30 cellular contexts compared by ENCODE assay signal in genomic region chr11:96942855-96943254, GRCh38.
"Had no signal": no experiment of that assay in that cellular context is flagged by ENCODE, and none has a peak within 500 bp of the region (broad histone marks: within the 10 kb centered on the region; RNA-seq: fewer than 3 reads in every experiment).

No MANE protein-coding gene starts in this region.

- H3K4me1 Mint-ChIP-seq: activated CD4-positive, alpha-beta T cell treated with anti-CD3 and anti-CD28 coated beads, Interleukin-2, amount 10 ng/mL, durations not matched to agents 7 days and 5 days; activated naive CD4-positive, alpha-beta T cell treated with anti-CD3 and anti-CD28 coated beads, Interleukin-2, amount 50 U/mL, for 24 hours; activated naive CD8-positive, alpha-beta T cell treated with anti-CD3 and anti-CD28 coated beads for 36 hours; activated naive CD8-positive, alpha-beta T cell treated with anti-CD3 and anti-CD28 coated beads, Interleukin-2, amount 50 U/mL, for 24 hours; T-helper 17 cell had no signal

- H3K4me3 ChIP-seq: adrenal gland, body of pancreas, colonic mucosa, gastrocnemius medialis, heart left ventricle had no signal

- ATAC-seq: activated CD8-positive, alpha-beta T cell treated with anti-CD3 and anti-CD28 coated beads for 36 hours; activated naive CD8-positive, alpha-beta T cell treated with anti-CD3 and anti-CD28 coated beads, Interleukin-2, amount 50 U/mL, for 24 hours; body of pancreas; esophagus mucosa; foreskin keratinocyte; gastrocnemius medialis; heart left ventricle; T-helper 17 cell had no signal

- H3K27me3 ChIP-seq: adrenal gland, body of pancreas, colonic mucosa, foreskin keratinocyte, gastrocnemius medialis, heart left ventricle had no signal

- H3K27ac Mint-ChIP-seq: activated CD4-positive, alpha-beta T cell treated with anti-CD3 and anti-CD28 coated beads, Interleukin-2, amount 10 ng/mL, durations not matched to agents 7 days and 5 days; activated CD8-positive, alpha-beta T cell treated with anti-CD3 and anti-CD28 coated beads for 36 hours; activated naive CD4-positive, alpha-beta T cell treated with anti-CD3 and anti-CD28 coated beads for 36 hours; activated naive CD4-positive, alpha-beta T cell treated with anti-CD3 and anti-CD28 coated beads, Interleukin-2, amount 50 U/mL, for 24 hours; activated naive CD8-positive, alpha-beta T cell treated with anti-CD3 and anti-CD28 coated beads for 36 hours; activated naive CD8-positive, alpha-beta T cell treated with anti-CD3 and anti-CD28 coated beads, Interleukin-2, amount 50 U/mL, for 24 hours; activated T-helper 1 cell treated with anti-CD3 and anti-CD28 coated beads, Interleukin-12 subunit alpha, Interleukin-12 subunit beta, Interleukin-2, Interleukin-4 antibody, amounts not matched to agents 30 ng/mL and 10 ng/mL and 1 ng/mL, durations not matched to agents 14 hours and 24 hours and 36 hours; activated T-helper 2 cell treated with anti-CD3 and anti-CD28 coated beads, Interferon-gamma antibody, Interleukin-2, Interleukin-4, amounts not matched to agents 10 μg/mL and 5 μg/mL and 100 μg/mL, durations not matched to agents 14 hours and 24 hours and 36 hours; T-helper 17 cell; T-helper 2 cell treated with Interferon-gamma antibody and Interleukin-4, amounts not matched to agents 5 μg/mL and 100 μg/mL, for 36 hours had no signal

- H3K9me3 ChIP-seq: adrenal gland, body of pancreas, colonic mucosa, gastrocnemius medialis, heart left ventricle had no signal

- H3K27me3 Mint-ChIP-seq: activated CD4-positive, alpha-beta T cell treated with anti-CD3 and anti-CD28 coated beads, Interleukin-2, amount 10 ng/mL, durations not matched to agents 7 days and 5 days; activated CD8-positive, alpha-beta T cell treated with anti-CD3 and anti-CD28 coated beads for 36 hours; activated naive CD4-positive, alpha-beta T cell treated with anti-CD3 and anti-CD28 coated beads, Interleukin-2, amount 50 U/mL, for 24 hours; activated naive CD8-positive, alpha-beta T cell treated with anti-CD3 and anti-CD28 coated beads for 36 hours; activated naive CD8-positive, alpha-beta T cell treated with anti-CD3 and anti-CD28 coated beads, Interleukin-2, amount 50 U/mL, for 24 hours; T-helper 17 cell had no signal

- H3K36me3 Mint-ChIP-seq: activated naive CD4-positive, alpha-beta T cell treated with anti-CD3 and anti-CD28 coated beads, Interleukin-2, amount 50 U/mL, for 24 hours; activated naive CD8-positive, alpha-beta T cell treated with anti-CD3 and anti-CD28 coated beads for 36 hours had no signal

- DNase-seq: activated CD4-positive, alpha-beta T cell treated with anti-CD3 and anti-CD28 coated beads for 1 hour; activated CD4-positive, alpha-beta T cell treated with anti-CD3 and anti-CD28 coated beads for 4 hours; activated CD4-positive, alpha-beta T cell treated with anti-CD3 and anti-CD28 coated beads, Interleukin-2, amount 10 ng/mL, durations not matched to agents 7 days and 5 days; activated CD4-positive, alpha-beta T cell treated with anti-CD3 and anti-CD28 coated beads, Interleukin-2, amount 50 U/mL, for 48 hours; activated CD8-positive, alpha-beta memory T cell treated with anti-CD3 and anti-CD28 coated beads for 24 hours; activated CD8-positive, alpha-beta T cell treated with anti-CD3 and anti-CD28 coated beads for 36 hours; activated effector memory CD4-positive, alpha-beta T cell treated with anti-CD3 and anti-CD28 coated beads, Interleukin-2, amount 50 U/mL, for 16 hours; activated naive CD4-positive, alpha-beta T cell treated with anti-CD3 and anti-CD28 coated beads for 36 hours; activated naive CD8-positive, alpha-beta T cell treated with anti-CD3 and anti-CD28 coated beads for 36 hours; activated naive CD8-positive, alpha-beta T cell treated with anti-CD3 and anti-CD28 coated beads, Interleukin-2, amount 50 U/mL, for 24 hours; activated T-cell treated with anti-CD3 and anti-CD28 coated beads, Interleukin-2, amount 50 U/mL, for 1 hour; activated T-cell treated with anti-CD3 and anti-CD28 coated beads, Interleukin-2, amount 50 U/mL, for 48 hours; adrenal gland; amygdala; body of pancreas; caudate nucleus; colonic mucosa; effector CD8-positive, alpha-beta T cell; foreskin keratinocyte; gastrocnemius medialis; glutamatergic neuron; heart left ventricle; T-helper 1 cell; T-helper 17 cell; T1000 had no signal

- H3K36me3 ChIP-seq: adrenal gland, colonic mucosa, gastrocnemius medialis, heart left ventricle had no signal

- H3K9me3 Mint-ChIP-seq: activated CD4-positive, alpha-beta T cell treated with anti-CD3 and anti-CD28 coated beads, Interleukin-2, amount 10 ng/mL, durations not matched to agents 7 days and 5 days; activated CD8-positive, alpha-beta T cell treated with anti-CD3 and anti-CD28 coated beads for 36 hours; activated naive CD4-positive, alpha-beta T cell treated with anti-CD3 and anti-CD28 coated beads, Interleukin-2, amount 50 U/mL, for 24 hours; activated naive CD8-positive, alpha-beta T cell treated with anti-CD3 and anti-CD28 coated beads, Interleukin-2, amount 50 U/mL, for 24 hours; activated T-helper 1 cell treated with anti-CD3 and anti-CD28 coated beads, Interleukin-12 subunit alpha, Interleukin-12 subunit beta, Interleukin-2, Interleukin-4 antibody, amounts not matched to agents 30 ng/mL and 10 ng/mL and 1 ng/mL, durations not matched to agents 14 hours and 24 hours and 36 hours; activated T-helper 2 cell treated with anti-CD3 and anti-CD28 coated beads, Interferon-gamma antibody, Interleukin-2, Interleukin-4, amounts not matched to agents 10 μg/mL and 5 μg/mL and 100 μg/mL, durations not matched to agents 14 hours and 24 hours and 36 hours had no signal

- H3K4me1 ChIP-seq: adrenal gland, body of pancreas, colonic mucosa, foreskin keratinocyte, gastrocnemius medialis, heart left ventricle had no signal

- H3K4me3 Mint-ChIP-seq: activated CD4-positive, alpha-beta T cell treated with anti-CD3 and anti-CD28 coated beads, Interleukin-2, amount 10 ng/mL, durations not matched to agents 7 days and 5 days; activated CD8-positive, alpha-beta T cell treated with anti-CD3 and anti-CD28 coated beads for 36 hours; activated naive CD4-positive, alpha-beta T cell treated with anti-CD3 and anti-CD28 coated beads for 36 hours; activated naive CD4-positive, alpha-beta T cell treated with anti-CD3 and anti-CD28 coated beads, Interleukin-2, amount 50 U/mL, for 24 hours; activated naive CD8-positive, alpha-beta T cell treated with anti-CD3 and anti-CD28 coated beads for 36 hours; activated naive CD8-positive, alpha-beta T cell treated with anti-CD3 and anti-CD28 coated beads, Interleukin-2, amount 50 U/mL, for 24 hours; activated T-helper 1 cell treated with anti-CD3 and anti-CD28 coated beads, Interleukin-12 subunit alpha, Interleukin-12 subunit beta, Interleukin-2, Interleukin-4 antibody, amounts not matched to agents 30 ng/mL and 10 ng/mL and 1 ng/mL, durations not matched to agents 14 hours and 24 hours and 36 hours; T-helper 17 cell; T-helper 2 cell treated with Interferon-gamma antibody and Interleukin-4, amounts not matched to agents 5 μg/mL and 100 μg/mL, for 36 hours had no signal

- H3K27ac ChIP-seq: adrenal gland, body of pancreas, colonic mucosa, foreskin keratinocyte, gastrocnemius medialis, heart left ventricle had no signal
